11 cellular contexts compared by ENCODE assay signal in genomic region chr21:45768011-45768740, GRCh38.
DNase-seq lines count a peak whose midpoint lies in the region; ATAC-seq and TF ChIP-seq lines count a peak whose summit lies in the region.
"Had no signal": no experiment of that assay in that cellular context is flagged by ENCODE, and none has a peak within 500 bp of the region (broad histone marks: within the 10 kb centered on the region; RNA-seq: fewer than 3 reads in every experiment).

No MANE protein-coding gene starts in this region.

- H3K4me2 ChIP-seq in smooth muscle cell = peak overlapping the region; percentile 50

- no peaks in the 10 kb centered on the region for H3K27me3 ChIP-seq in adipocyte (replicated peaks; ENCODE audit: control insufficient read depth, insufficient read depth, low read length)
- no peaks in the 10 kb centered on the region for H3K27me3 ChIP-seq in smooth muscle cell (ENCODE audit: low read depth)

- no peaks in the 10 kb centered on the region for H3K79me2 ChIP-seq in smooth muscle cell (ENCODE audit: low read depth)

- H3K4me3 ChIP-seq in adipocyte (ENCODE audit: low read length) (no peak overlapping the region), smooth muscle cell (no peak overlapping the region), mucosa of descending colon (no peak overlapping the region)

- H3K9me3 ChIP-seq in adipocyte (ENCODE audit: control insufficient read depth, low read length) (no peaks in the 10 kb centered on the region), smooth muscle cell (replicated peaks; ENCODE audit: low read depth) (no peaks in the 10 kb centered on the region), mucosa of descending colon (no peaks in the 10 kb centered on the region)

- peak; percentile 8 for DNase-seq in AG08396 (ENCODE audit: low spot score)
- peak; percentile 73 for DNase-seq in activated CD4-positive, alpha-beta T cell treated with anti-CD3 and anti-CD28 coated beads for 48 hours
- peak; percentile 27 for DNase-seq in adipocyte (ENCODE audit: low read depth)
- no peak for DNase-seq in smooth muscle cell (lab: John Stamatoyannopoulos, UW; ENCODE audit: unreplicated experiment)
- no peak for DNase-seq in NCI-H748 treated with DMSO at 0.1 percent for 48 hours (lab: John Stamatoyannopoulos, UW)
- DNase-seq in mucosa of descending colon = no peak
- DNase-seq in pons (ENCODE audit: low spot score) = no peak
- DNase-seq in NCI-H1092 treated with DMSO at 0.1 percent for 48 hours (lab: John Stamatoyannopoulos, UW) = no peak
- DNase-seq: activated gamma-delta T cell treated with Interleukin-2 at 50 U/mL for 16 hours; stimulated activated naive B cell treated with anti-CD40 and anti-IgM and Interleukin-4, amounts not matched to agents 10 μg/mL and 1 μg/mL and 100 μg/mL, for 72 hours had no signal

- no peak overlapping the region for H2AFZ ChIP-seq in smooth muscle cell (ENCODE audit: low read depth)

- no peak for TF ChIP-seq CTCF in smooth muscle cell (IDR thresholded peaks at IDR 0.05; ENCODE audit: borderline replicate concordance, insufficient read depth, poor library complexity, severe bottlenecking)
- TF ChIP-seq CTCF in mucosa of descending colon (IDR thresholded peaks at IDR 0.05) = no peak

- H3K27ac ChIP-seq in smooth muscle cell (ENCODE audit: low read depth) = no peak overlapping the region
- H3K27ac ChIP-seq: epithelial cell of prostate had no signal

- H3K9ac ChIP-seq in adipocyte (ENCODE audit: low read length) (no peak overlapping the region), smooth muscle cell (ENCODE audit: low read depth) (no peak overlapping the region)

- peaks cover 11% of the 10 kb centered on the region for H3K36me3 ChIP-seq in adipocyte (ENCODE audit: control insufficient read depth, insufficient read depth, low read length, severe bottlenecking)
- no peaks in the 10 kb centered on the region for H3K36me3 ChIP-seq in smooth muscle cell (ENCODE audit: low read depth)
- H3K36me3 ChIP-seq in mucosa of descending colon (ENCODE audit: low read depth) = no peaks in the 10 kb centered on the region

- no peaks in the 10 kb centered on the region for H4K20me1 ChIP-seq in smooth muscle cell (ENCODE audit: low read depth)

- intact Hi-C loops in mucosa of descending colon (cut with DNase I, micrococcal nuclease) = no loop called here

- H3K4me1 ChIP-seq in adipocyte (ENCODE audit: control insufficient read depth, insufficient read depth, low read length) = peaks cover 14% of the 10 kb centered on the region
- no peaks in the 10 kb centered on the region for H3K4me1 ChIP-seq in smooth muscle cell (ENCODE audit: low read depth)
- H3K4me1 ChIP-seq in mucosa of descending colon (ENCODE audit: low read depth) = no peaks in the 10 kb centered on the region

- H3F3A ChIP-seq in smooth muscle cell (ENCODE audit: low read depth) = no peaks in the 10 kb centered on the region

- WGBS in smooth muscle cell (ENCODE audit: low lambda C conversion rate) = 49% methylated on average over 11 of the region's 11 CpGs

- ATAC-seq in mucosa of descending colon = no peak
- ATAC-seq: stimulated activated naive B cell treated with anti-CD40 and anti-IgM and Interleukin-4, amounts not matched to agents 10 μg/mL and 1 μg/mL and 100 μg/mL, for 72 hours had no signal

Comparison
In these comparisons a context has a peak if more than half of its experiments do, and no peak if none do; other contexts are left out.
1. DNase-seq: peak in AG08396 (single experiment), activated CD4-positive, alpha-beta T cell treated with anti-CD3 and anti-CD28 coated beads for 48 hours (single experiment) and adipocyte (single experiment); none in smooth muscle cell (single experiment), NCI-H748 treated with DMSO at 0.1 percent for 48 hours (single experiment), mucosa of descending colon (0 of 3), pons (single experiment) and NCI-H1092 treated with DMSO at 0.1 percent for 48 hours (single experiment).